ENCODE assay signal across 1 cellular context in the genomic region with DNA sequence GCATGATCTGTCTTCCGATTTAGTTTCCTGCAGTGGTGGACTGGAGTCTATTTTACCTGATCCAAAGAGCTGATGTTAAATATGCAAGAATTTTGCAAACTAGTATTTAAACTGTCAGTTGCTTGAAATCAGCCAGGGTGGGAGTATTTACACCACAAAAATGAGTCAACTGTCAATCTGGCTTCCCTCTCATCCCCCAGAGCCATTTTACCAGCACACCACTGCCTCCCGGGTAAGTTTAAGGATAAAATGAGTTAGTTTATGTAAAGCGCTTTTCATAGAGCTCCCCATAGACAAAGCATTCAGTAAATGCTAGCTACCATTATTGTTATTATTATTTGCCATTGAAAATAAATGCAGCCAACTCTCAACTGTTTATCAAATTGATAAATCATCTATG.
TF ChIP-seq lines count a peak whose summit lies in the region.

No MANE protein-coding gene starts in this region.

TF ChIP-seq in HCT116, 20 proteins besides CTCF, POLR2A, EP300 and RAD21:
- TF ChIP-seq CEBPB (IDR thresholded peaks at IDR 0.05; ENCODE audit: low read depth) (no peak), EGR1 (IDR thresholded peaks at IDR 0.05; ENCODE audit: low read depth) (no peak), SP1 (IDR thresholded peaks at IDR 0.05; ENCODE audit: low read depth) (no peak), EZH2phosphoT487 (IDR thresholded peaks at IDR 0.05; ENCODE audit: borderline replicate concordance) (no peak), ELF1 (IDR thresholded peaks at IDR 0.05; ENCODE audit: borderline replicate concordance, low read depth) (no peak), ZNF274 (IDR thresholded peaks at IDR 0.05; ENCODE audit: low read depth, low read length) (no peak), EZH2 (IDR thresholded peaks at IDR 0.05) (no peak)
- TF ChIP-seq, protein P1, sequence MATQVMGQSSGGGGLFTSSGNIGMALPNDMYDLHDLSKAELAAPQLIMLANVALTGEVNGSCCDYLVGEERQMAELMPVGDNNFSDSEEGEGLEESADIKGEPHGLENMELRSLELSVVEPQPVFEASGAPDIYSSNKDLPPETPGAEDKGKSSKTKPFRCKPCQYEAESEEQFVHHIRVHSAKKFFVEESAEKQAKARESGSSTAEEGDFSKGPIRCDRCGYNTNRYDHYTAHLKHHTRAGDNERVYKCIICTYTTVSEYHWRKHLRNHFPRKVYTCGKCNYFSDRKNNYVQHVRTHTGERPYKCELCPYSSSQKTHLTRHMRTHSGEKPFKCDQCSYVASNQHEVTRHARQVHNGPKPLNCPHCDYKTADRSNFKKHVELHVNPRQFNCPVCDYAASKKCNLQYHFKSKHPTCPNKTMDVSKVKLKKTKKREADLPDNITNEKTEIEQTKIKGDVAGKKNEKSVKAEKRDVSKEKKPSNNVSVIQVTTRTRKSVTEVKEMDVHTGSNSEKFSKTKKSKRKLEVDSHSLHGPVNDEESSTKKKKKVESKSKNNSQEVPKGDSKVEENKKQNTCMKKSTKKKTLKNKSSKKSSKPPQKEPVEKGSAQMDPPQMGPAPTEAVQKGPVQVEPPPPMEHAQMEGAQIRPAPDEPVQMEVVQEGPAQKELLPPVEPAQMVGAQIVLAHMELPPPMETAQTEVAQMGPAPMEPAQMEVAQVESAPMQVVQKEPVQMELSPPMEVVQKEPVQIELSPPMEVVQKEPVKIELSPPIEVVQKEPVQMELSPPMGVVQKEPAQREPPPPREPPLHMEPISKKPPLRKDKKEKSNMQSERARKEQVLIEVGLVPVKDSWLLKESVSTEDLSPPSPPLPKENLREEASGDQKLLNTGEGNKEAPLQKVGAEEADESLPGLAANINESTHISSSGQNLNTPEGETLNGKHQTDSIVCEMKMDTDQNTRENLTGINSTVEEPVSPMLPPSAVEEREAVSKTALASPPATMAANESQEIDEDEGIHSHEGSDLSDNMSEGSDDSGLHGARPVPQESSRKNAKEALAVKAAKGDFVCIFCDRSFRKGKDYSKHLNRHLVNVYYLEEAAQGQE (IDR thresholded peaks at IDR 0.05; ENCODE audit: low read depth), result no peak
